ENCODE assay signal across 11 cellular contexts in genomic region chr10:89887406-89887805, GRCh38.
DNase-seq lines count a peak whose midpoint lies in the region; ATAC-seq lines count a peak whose summit lies in the region.
"Had no signal": no experiment of that assay in that cellular context is flagged by ENCODE, and none has a peak within 500 bp of the region (broad histone marks: within the 10 kb centered on the region; RNA-seq: fewer than 3 reads in every experiment).

No MANE protein-coding gene starts in this region.

- CTCF ChIA-PET in T-cell (lab: Charles Lee): no interaction called here

- peak; percentile 35 for ATAC-seq in GM18508 (IDR thresholded peaks at IDR 0.05; ENCODE audit: insufficient read depth, unreplicated experiment)
- peak; percentile 57 for ATAC-seq in GM21381 (IDR thresholded peaks at IDR 0.05; ENCODE audit: unreplicated experiment)
- ATAC-seq in HG03095 (IDR thresholded peaks at IDR 0.05; ENCODE audit: unreplicated experiment): peak; percentile 44
- ATAC-seq in T-cell (replicated peaks in 1 of 4): no peak
- ATAC-seq: K562 had no signal

- H3K36me3 Mint-ChIP-seq in T-cell: no peaks in the 10 kb centered on the region

- H3K27me3 Mint-ChIP-seq in T-cell: peaks cover 10 to 20% of the 10 kb centered on the region in 2 donors
- H3K27me3 Mint-ChIP-seq: dendritic cell treated with granulocyte-macrophage colony-stimulating factor and Interleukin-4, amounts not matched to agents 40 ng/mL and 50 ng/mL, for 4 days had no signal

- DNase-seq in SK-N-DZ (ENCODE audit: low spot score) (peak; percentile 18), SHP77 (lab: John Stamatoyannopoulos, UW) (no peak), T-cell (no peak), NCI-H2196 treated with DMSO at 0.1 percent for 48 hours (lab: John Stamatoyannopoulos, UW; ENCODE audit: unreplicated experiment) (no peak)
- DNase-seq in stimulated activated CD4-positive, alpha-beta T cell treated with anti-CD3 and anti-CD28 coated beads, Interleukin-4, amount 100 ng/mL, for 1 hour: no peak
- DNase-seq: CD8-positive, alpha-beta memory T cell had no signal

- H3K4me3 Mint-ChIP-seq in T-cell: no peak overlapping the region
- H3K4me3 Mint-ChIP-seq: CD8-positive, alpha-beta memory T cell; dendritic cell treated with granulocyte-macrophage colony-stimulating factor and Interleukin-4, amounts not matched to agents 40 ng/mL and 50 ng/mL, for 4 days had no signal

- POLR2A ChIA-PET in T-cell (lab: Charles Lee): no interaction called here

- no peak overlapping the region for H3K27ac Mint-ChIP-seq in T-cell
- H3K27ac Mint-ChIP-seq: CD8-positive, alpha-beta memory T cell; dendritic cell treated with granulocyte-macrophage colony-stimulating factor and Interleukin-4, amounts not matched to agents 40 ng/mL and 50 ng/mL, for 4 days had no signal

- peaks cover 0 to 7% (median 0%) of the 10 kb centered on the region in 3 donors for H3K4me1 Mint-ChIP-seq in T-cell
- H3K4me1 Mint-ChIP-seq: CD8-positive, alpha-beta memory T cell had no signal

- H3K9me3 Mint-ChIP-seq in T-cell: peaks cover 0 to 4% (median 3%) of the 10 kb centered on the region in 3 donors

Comparison
In these comparisons a context has a peak if more than half of its experiments do, and no peak if none do; other contexts are left out.
1. ATAC-seq: peak in GM18508 (single experiment), GM21381 (single experiment) and HG03095 (single experiment); none in T-cell (0 of 4).